In genomic region chr13:102872531-102872930, GRCh38 we compare ENCODE assay signal across 19 cellular contexts. TPM values are rescaled to one million over a fixed set of nuclear protein-coding genes. Genes with fewer than 3 reads are reported as not detected.
DNase-seq lines count a peak whose midpoint lies in the region; ATAC-seq, FAIRE-seq and TF ChIP-seq lines count a peak whose summit lies in the region.
"Had no signal": no experiment of that assay in that cellular context is flagged by ENCODE, and none has a peak within 500 bp of the region (broad histone marks: within the 10 kb centered on the region; RNA-seq: fewer than 3 reads in every experiment).

No MANE protein-coding gene starts in this region.

- peak; percentile 58 for FAIRE-seq in endothelial cell of umbilical vein (lab: Jason Lieb, UNC)
- FAIRE-seq: GM19239 had no signal

- POLR2A ChIA-PET in activated CD8-positive, alpha-beta T cell treated with anti-CD3 and anti-CD28 coated beads, Interleukin-2, amount 10 ng/mL, durations not matched to agents 7 days and 5 days (lab: Charles Lee), result no interaction called here
- POLR2A ChIA-PET in endothelial cell of umbilical vein (lab: Charles Lee), result no interaction called here

- H3K27me3 Mint-ChIP-seq in activated naive CD4-positive, alpha-beta T cell treated with anti-CD3 and anti-CD28 coated beads, Interleukin-2, amount 50 U/mL, for 24 hours, result no peaks in the 10 kb centered on the region
- H3K27me3 Mint-ChIP-seq in activated CD8-positive, alpha-beta T cell treated with anti-CD3 and anti-CD28 coated beads, Interleukin-2, amount 10 ng/mL, durations not matched to agents 7 days and 5 days (ENCODE audit: low read depth), result no peaks in the 10 kb centered on the region
- H3K27me3 Mint-ChIP-seq in stimulated activated memory B cell treated with anti-CD40 and anti-IgM and Interleukin-4, amounts not matched to agents 10 μg/mL and 1 μg/mL and 100 μg/mL, for 72 hours, result no peaks in the 10 kb centered on the region

- no peak overlapping the region for H3K9ac ChIP-seq in endothelial cell of umbilical vein (replicated peaks; ENCODE audit: extremely low read depth, insufficient read depth, low read length)

- peaks cover 25% of the 10 kb centered on the region for H3K36me3 Mint-ChIP-seq in activated naive CD4-positive, alpha-beta T cell treated with anti-CD3 and anti-CD28 coated beads, Interleukin-2, amount 50 U/mL, for 24 hours
- H3K36me3 Mint-ChIP-seq in activated CD8-positive, alpha-beta T cell treated with anti-CD3 and anti-CD28 coated beads, Interleukin-2, amount 10 ng/mL, durations not matched to agents 7 days and 5 days (ENCODE audit: low read depth), result peaks cover 67% of the 10 kb centered on the region
- peaks cover 46% of the 10 kb centered on the region for H3K36me3 Mint-ChIP-seq in stimulated activated memory B cell treated with anti-CD40 and anti-IgM and Interleukin-4, amounts not matched to agents 10 μg/mL and 1 μg/mL and 100 μg/mL, for 72 hours

- TF ChIP-seq CTCF in endothelial cell of umbilical vein (IDR thresholded peaks at IDR 0.05; ENCODE audit: extremely low read depth in 1 of 2, insufficient read depth in 1 of 2, low read depth in 1 of 2, low read length in 2 of 2), result no peak

- dilution Hi-C loops in endothelial cell of umbilical vein (cut with MboI; ENCODE audit: extremely low pct_ligation_motif_present, low sequenced_read_pairs), result loop anchor here (25.0 kb wide), 1 partner anchor 285 kb away; the partner anchor contains the start of gene TPP2

- peaks cover 8 to 20% of the 10 kb centered on the region in 2 experiments for H3K36me3 ChIP-seq in endothelial cell of umbilical vein (ENCODE audit: control insufficient read depth in 2 of 2, extremely low read depth in 1 of 2, insufficient read depth in 2 of 2, low read length in 2 of 2)

- no peaks in the 10 kb centered on the region for H3K9me3 Mint-ChIP-seq in activated naive CD4-positive, alpha-beta T cell treated with anti-CD3 and anti-CD28 coated beads, Interleukin-2, amount 50 U/mL, for 24 hours
- H3K9me3 Mint-ChIP-seq in activated CD8-positive, alpha-beta T cell treated with anti-CD3 and anti-CD28 coated beads, Interleukin-2, amount 10 ng/mL, durations not matched to agents 7 days and 5 days (ENCODE audit: insufficient read depth), result no peaks in the 10 kb centered on the region
- H3K9me3 Mint-ChIP-seq in stimulated activated memory B cell treated with anti-CD40 and anti-IgM and Interleukin-4, amounts not matched to agents 10 μg/mL and 1 μg/mL and 100 μg/mL, for 72 hours, result no peaks in the 10 kb centered on the region
- H3K9me3 Mint-ChIP-seq: H9 had no signal

- H3K4me1 ChIP-seq in endothelial cell of umbilical vein (ENCODE audit: control insufficient read depth, extremely low read depth, insufficient read depth, low read length), result peaks cover 7% of the 10 kb centered on the region

- no peak overlapping the region for H3K4me3 Mint-ChIP-seq in activated naive CD4-positive, alpha-beta T cell treated with anti-CD3 and anti-CD28 coated beads, Interleukin-2, amount 50 U/mL, for 24 hours
- H3K4me3 Mint-ChIP-seq in activated CD8-positive, alpha-beta T cell treated with anti-CD3 and anti-CD28 coated beads, Interleukin-2, amount 10 ng/mL, durations not matched to agents 7 days and 5 days, result no peak overlapping the region
- H3K4me3 Mint-ChIP-seq in stimulated activated memory B cell treated with anti-CD40 and anti-IgM and Interleukin-4, amounts not matched to agents 10 μg/mL and 1 μg/mL and 100 μg/mL, for 72 hours, result no peak overlapping the region
- H3K4me3 Mint-ChIP-seq: H9 had no signal

- H3K4me3 ChIP-seq in endothelial cell of umbilical vein (replicated peaks in 1 of 3; ENCODE audit: insufficient read depth in 1 of 3, low read depth in 1 of 3, low read length in 3 of 3), result no peak overlapping the region
- H3K4me3 ChIP-seq: PC-9 had no signal

- DNase-seq in activated naive CD4-positive, alpha-beta T cell treated with Interleukin-2 at 50 U/mL for 16 hours, result no peak
- DNase-seq in activated CD8-positive, alpha-beta T cell treated with anti-CD3 and anti-CD28 coated beads, Interleukin-2, amount 10 ng/mL, durations not matched to agents 7 days and 5 days, result no peak
- DNase-seq in endothelial cell of umbilical vein (ENCODE audit: low read depth, low spot score), result no peak
- no peak for DNase-seq in NCI-H748 (lab: John Stamatoyannopoulos, UW; ENCODE audit: unreplicated experiment)
- no peak for DNase-seq in Right ventricle myocardium superior
- DNase-seq: DMS53, H9, NCI-H1048, NCI-H1436 treated with DMSO at 0.1 percent for 48 hours, NCI-H2029 treated with DMSO at 0.1 percent for 48 hours, NCI-H2171 treated with DMSO at 0.1 percent for 48 hours, NCI-H446 treated with DMSO at 0.1 percent for 48 hours, NCI-H748 treated with DMSO at 0.1 percent for 48 hours, PC-9 had no signal

- H3K79me2 ChIP-seq in endothelial cell of umbilical vein (ENCODE audit: control insufficient read depth, insufficient read depth, low read length), result peaks cover 4% of the 10 kb centered on the region

- H3K27ac ChIP-seq in endothelial cell of umbilical vein (ENCODE audit: insufficient read depth, low read depth, low read length), result no peak overlapping the region
- H3K27ac ChIP-seq: C4-2B, PC-9 had no signal

- H2AFZ ChIP-seq in endothelial cell of umbilical vein (ENCODE audit: low read depth, low read length), result no peak overlapping the region
- H2AFZ ChIP-seq: PC-9 had no signal

- no peak for ATAC-seq in activated CD8-positive, alpha-beta T cell treated with anti-CD3 and anti-CD28 coated beads, Interleukin-2, amount 10 ng/mL, durations not matched to agents 7 days and 5 days
- ATAC-seq in stimulated activated memory B cell treated with anti-CD40 and anti-IgM and Interleukin-4, amounts not matched to agents 10 μg/mL and 1 μg/mL and 100 μg/mL, for 72 hours, result no peak
- ATAC-seq in HG03025 (IDR thresholded peaks at IDR 0.05; ENCODE audit: low FRiP score, unreplicated experiment) (no peak), Right ventricle myocardium superior (ENCODE audit: poor library complexity) (no peak)

- H3K27me3 ChIP-seq in endothelial cell of umbilical vein (ENCODE audit: control insufficient read depth in 2 of 2, insufficient read depth in 2 of 2, low read length in 2 of 2), result no peaks in the 10 kb centered on the region

- intact Hi-C loops in endothelial cell of umbilical vein (cut with micrococcal nuclease) (no loop called here), Right ventricle myocardium superior (cut with DNase I) (no loop called here)

- peaks cover 24% of the 10 kb centered on the region for H3K4me1 Mint-ChIP-seq in activated naive CD4-positive, alpha-beta T cell treated with anti-CD3 and anti-CD28 coated beads, Interleukin-2, amount 50 U/mL, for 24 hours
- peaks cover 23% of the 10 kb centered on the region for H3K4me1 Mint-ChIP-seq in activated CD8-positive, alpha-beta T cell treated with anti-CD3 and anti-CD28 coated beads, Interleukin-2, amount 10 ng/mL, durations not matched to agents 7 days and 5 days (ENCODE audit: low read depth)
- peaks cover 20% of the 10 kb centered on the region for H3K4me1 Mint-ChIP-seq in stimulated activated memory B cell treated with anti-CD40 and anti-IgM and Interleukin-4, amounts not matched to agents 10 μg/mL and 1 μg/mL and 100 μg/mL, for 72 hours

- H3K27ac Mint-ChIP-seq in activated naive CD4-positive, alpha-beta T cell treated with anti-CD3 and anti-CD28 coated beads, Interleukin-2, amount 50 U/mL, for 24 hours, result peak overlapping the region; percentile 4
- H3K27ac Mint-ChIP-seq in activated CD8-positive, alpha-beta T cell treated with anti-CD3 and anti-CD28 coated beads, Interleukin-2, amount 10 ng/mL, durations not matched to agents 7 days and 5 days, result peak overlapping the region; percentile 46
- H3K27ac Mint-ChIP-seq in stimulated activated memory B cell treated with anti-CD40 and anti-IgM and Interleukin-4, amounts not matched to agents 10 μg/mL and 1 μg/mL and 100 μg/mL, for 72 hours, result peak overlapping the region; percentile 34
- H3K27ac Mint-ChIP-seq: H9 had no signal

- TF ChIP-seq POLR2A in endothelial cell of umbilical vein (IDR thresholded peaks at IDR 0.05; ENCODE audit: low read depth, low read length), result no peak

- CTCF ChIA-PET in activated CD8-positive, alpha-beta T cell treated with anti-CD3 and anti-CD28 coated beads, Interleukin-2, amount 10 ng/mL, durations not matched to agents 7 days and 5 days (lab: Charles Lee), result interaction anchor here (0.9 kb wide), 1 partner anchor 281 kb away, joined by 3 read pairs; no protein-coding TSS in a partner anchor
- CTCF ChIA-PET in endothelial cell of umbilical vein (lab: Charles Lee), result interaction anchor here (0.6 kb wide), 1 partner anchor 9 kb away, joined by 3 read pairs; no protein-coding TSS in a partner anchor

- no peaks in the 10 kb centered on the region for H3K9me1 ChIP-seq in endothelial cell of umbilical vein (replicated peaks; ENCODE audit: control insufficient read depth, extremely low read depth, insufficient read depth, low read length)

- H4K20me1 ChIP-seq in endothelial cell of umbilical vein (replicated peaks; ENCODE audit: control insufficient read depth, extremely low read depth, insufficient read depth, low read length), result no peaks in the 10 kb centered on the region

- BruUV-seq in endothelial cell of umbilical vein (replicated peaks; lab: Mats Ljungman, UMichigan), result no TSS peak

- no peak overlapping the region for H3K4me2 ChIP-seq in endothelial cell of umbilical vein (ENCODE audit: insufficient read depth, low read length)
- H3K4me2 ChIP-seq: PC-9 had no signal

- no peaks in the 10 kb centered on the region for H3K9me3 ChIP-seq in endothelial cell of umbilical vein (replicated peaks; ENCODE audit: control insufficient read depth, insufficient read depth, low read length)

TF ChIP-seq in endothelial cell of umbilical vein, 7 proteins besides CTCF, POLR2A, EP300 and RAD21 (continues in another document):
- TF ChIP-seq FOS (IDR thresholded peaks at IDR 0.05; ENCODE audit: borderline replicate concordance, insufficient read depth, low read length) (no peak), JUN (IDR thresholded peaks at IDR 0.05; ENCODE audit: borderline replicate concordance, insufficient read depth, insufficient read length, low read depth) (no peak), GATA2 (IDR thresholded peaks at IDR 0.05; ENCODE audit: insufficient read depth, insufficient read length, low read depth, low read length) (no peak)

RNA-seq across cellular contexts. Expression of gene ERCC5, which starts 26.7 kb away (rescaled TPM):
- 10 to 100 TPM; 66.8 to 68.0 TPM for total RNA-seq in activated CD8-positive, alpha-beta T cell treated with anti-CD3 and anti-CD28 coated beads, Interleukin-2, amount 10 ng/mL, durations not matched to agents 7 days and 5 days
- 36.0 and 40.1 TPM in 2 replicates for total RNA-seq in endothelial cell of umbilical vein
- polyA plus RNA-seq in endothelial cell of umbilical vein, result 6.7 and 12.5 TPM in 2 replicates
- polyA plus RNA-seq in endothelial cell of umbilical vein (2011; cell fraction: cytosol; rRNA removed), result 16.7 and 17.7 TPM in 2 replicates
- polyA plus RNA-seq in endothelial cell of umbilical vein (2011; cell fraction: nucleus; rRNA removed), result 49.2 and 72.1 TPM in 2 replicates
- 32.0 and 39.8 TPM in 2 replicates for polyA plus RNA-seq in endothelial cell of umbilical vein (2012)
- 8.7 and 13.8 TPM in 2 replicates for polyA minus RNA-seq in endothelial cell of umbilical vein
- polyA minus RNA-seq in endothelial cell of umbilical vein (2011; cell fraction: cytosol; rRNA and poly(A)+ RNA removed), result 8.1 TPM
- 19.4 and 25.5 TPM in 2 replicates for polyA minus RNA-seq in endothelial cell of umbilical vein (2011; cell fraction: nucleus; rRNA and poly(A)+ RNA removed)
- 25.7 TPM for total RNA-seq in Right ventricle myocardium superior
